1 cellular context compared by ENCODE assay signal in the genomic region with DNA sequence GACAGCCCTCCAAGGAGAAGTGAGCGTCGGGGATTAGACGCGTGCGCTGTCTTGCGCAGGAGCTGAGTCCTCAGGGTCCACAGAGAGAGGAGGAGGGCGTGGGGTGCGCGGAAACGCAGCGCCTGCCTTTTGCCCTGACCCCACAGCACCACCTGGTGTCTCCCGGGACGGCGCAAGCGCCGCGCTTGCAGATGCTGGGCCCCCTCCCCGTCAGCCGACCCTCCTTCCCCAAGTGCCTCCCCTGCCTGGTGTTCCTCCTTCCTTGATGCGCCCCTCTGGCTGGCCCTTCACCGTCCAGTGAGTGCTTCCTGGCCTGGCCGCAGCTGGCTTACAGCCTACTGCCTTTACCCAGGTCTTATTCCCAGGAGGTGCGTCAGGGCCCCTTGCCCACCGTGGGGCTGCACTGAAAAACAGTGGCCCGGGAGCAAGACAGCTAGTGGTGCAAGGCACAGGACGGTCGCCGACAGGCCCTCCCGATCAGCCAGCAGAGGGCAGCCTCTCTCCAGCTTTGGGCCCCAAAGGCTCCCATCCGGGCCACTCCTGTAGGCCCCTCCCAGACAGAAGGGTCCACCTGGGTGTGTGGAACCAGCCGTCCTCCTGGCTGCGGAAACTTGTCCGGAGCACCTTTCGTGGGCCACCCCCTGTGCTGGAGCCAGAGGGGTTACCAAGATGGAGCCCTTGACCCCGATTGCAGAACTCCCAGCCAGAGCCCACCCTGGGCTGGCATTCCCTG.
TF ChIP-seq lines count a peak whose summit lies in the region.

No MANE protein-coding gene starts in this region.

TF ChIP-seq in K562, 482 proteins besides CTCF, POLR2A, EP300 and RAD21 (continued from another document and continues in another):
- TF ChIP-seq RBM34 (IDR thresholded peaks at IDR 0.05; ENCODE audit: borderline replicate concordance, insufficient read depth, low read length): no peak
- no peak for TF ChIP-seq PML (IDR thresholded peaks at IDR 0.05; ENCODE audit: low read length)
- TF ChIP-seq BACH1 (tag; IDR thresholded peaks at IDR 0.05): no peak
- TF ChIP-seq ZNF696 (CRISPR knock-in tag; conservative IDR thresholded peaks at IDR 0.05): no peak
- TF ChIP-seq, protein P1, sequence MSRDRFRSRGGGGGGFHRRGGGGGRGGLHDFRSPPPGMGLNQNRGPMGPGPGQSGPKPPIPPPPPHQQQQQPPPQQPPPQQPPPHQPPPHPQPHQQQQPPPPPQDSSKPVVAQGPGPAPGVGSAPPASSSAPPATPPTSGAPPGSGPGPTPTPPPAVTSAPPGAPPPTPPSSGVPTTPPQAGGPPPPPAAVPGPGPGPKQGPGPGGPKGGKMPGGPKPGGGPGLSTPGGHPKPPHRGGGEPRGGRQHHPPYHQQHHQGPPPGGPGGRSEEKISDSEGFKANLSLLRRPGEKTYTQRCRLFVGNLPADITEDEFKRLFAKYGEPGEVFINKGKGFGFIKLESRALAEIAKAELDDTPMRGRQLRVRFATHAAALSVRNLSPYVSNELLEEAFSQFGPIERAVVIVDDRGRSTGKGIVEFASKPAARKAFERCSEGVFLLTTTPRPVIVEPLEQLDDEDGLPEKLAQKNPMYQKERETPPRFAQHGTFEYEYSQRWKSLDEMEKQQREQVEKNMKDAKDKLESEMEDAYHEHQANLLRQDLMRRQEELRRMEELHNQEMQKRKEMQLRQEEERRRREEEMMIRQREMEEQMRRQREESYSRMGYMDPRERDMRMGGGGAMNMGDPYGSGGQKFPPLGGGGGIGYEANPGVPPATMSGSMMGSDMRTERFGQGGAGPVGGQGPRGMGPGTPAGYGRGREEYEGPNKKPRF (IDR thresholded peaks at IDR 0.05; ENCODE audit: low read depth, low read length): no peak
- TF ChIP-seq RHOXF2B (CRISPR knock-in tag; conservative IDR thresholded peaks at IDR 0.05): no peak
- TF ChIP-seq THRA (IDR thresholded peaks at IDR 0.05): no peak
- TF ChIP-seq ZNF253 (CRISPR knock-in tag; conservative IDR thresholded peaks at IDR 0.05): no peak
- no peak for TF ChIP-seq POU5F1 (IDR thresholded peaks at IDR 0.05; ENCODE audit: borderline replicate concordance, low read depth, low read length, partially characterized antibody)
- TF ChIP-seq, protein P2, sequence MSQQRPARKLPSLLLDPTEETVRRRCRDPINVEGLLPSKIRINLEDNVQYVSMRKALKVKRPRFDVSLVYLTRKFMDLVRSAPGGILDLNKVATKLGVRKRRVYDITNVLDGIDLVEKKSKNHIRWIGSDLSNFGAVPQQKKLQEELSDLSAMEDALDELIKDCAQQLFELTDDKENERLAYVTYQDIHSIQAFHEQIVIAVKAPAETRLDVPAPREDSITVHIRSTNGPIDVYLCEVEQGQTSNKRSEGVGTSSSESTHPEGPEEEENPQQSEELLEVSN (IDR thresholded peaks at IDR 0.05; ENCODE audit: borderline replicate concordance in 1 of 2, extremely low read depth in 1 of 2, insufficient read depth in 1 of 2, insufficient read length in 1 of 2, low read depth in 1 of 2, low read length in 1 of 2, poor library complexity in 1 of 2, severe bottlenecking in 1 of 2): peak in 1 of 2 experiments; percentile 38
- TF ChIP-seq ERF (CRISPR knock-in tag; IDR thresholded peaks at IDR 0.05): no peak
- no peak for TF ChIP-seq STAT5B (CRISPR knock-in tag; IDR thresholded peaks at IDR 0.05)
- no peak for TF ChIP-seq ZNF316 (IDR thresholded peaks at IDR 0.05)
- TF ChIP-seq SRSF3 (IDR thresholded peaks at IDR 0.05; ENCODE audit: insufficient read depth, low read length): no peak
- no peak for TF ChIP-seq ZNF277 (CRISPR knock-in tag; IDR thresholded peaks at IDR 0.05; ENCODE audit: borderline replicate concordance)
- no peak for TF ChIP-seq POLR2AphosphoS2 (IDR thresholded peaks at IDR 0.05; ENCODE audit: low read length)
- no peak for TF ChIP-seq ZKSCAN8 (CRISPR knock-in tag; IDR thresholded peaks at IDR 0.05)
- TF ChIP-seq FOXA3 (CRISPR knock-in tag; conservative IDR thresholded peaks at IDR 0.05 in 1 of 2, IDR thresholded peaks at IDR 0.05 in 1 of 2): peak in 1 of 2 experiments; percentile 27; a peak in 1 of 4 replicates
- TF ChIP-seq U2AF2 (optimal IDR thresholded peaks at IDR 0.05; ENCODE audit: low read depth, low read length): no peak
- no peak for TF ChIP-seq MAFK (IDR thresholded peaks at IDR 0.05; ENCODE audit: low read length)
- TF ChIP-seq, protein P3, sequence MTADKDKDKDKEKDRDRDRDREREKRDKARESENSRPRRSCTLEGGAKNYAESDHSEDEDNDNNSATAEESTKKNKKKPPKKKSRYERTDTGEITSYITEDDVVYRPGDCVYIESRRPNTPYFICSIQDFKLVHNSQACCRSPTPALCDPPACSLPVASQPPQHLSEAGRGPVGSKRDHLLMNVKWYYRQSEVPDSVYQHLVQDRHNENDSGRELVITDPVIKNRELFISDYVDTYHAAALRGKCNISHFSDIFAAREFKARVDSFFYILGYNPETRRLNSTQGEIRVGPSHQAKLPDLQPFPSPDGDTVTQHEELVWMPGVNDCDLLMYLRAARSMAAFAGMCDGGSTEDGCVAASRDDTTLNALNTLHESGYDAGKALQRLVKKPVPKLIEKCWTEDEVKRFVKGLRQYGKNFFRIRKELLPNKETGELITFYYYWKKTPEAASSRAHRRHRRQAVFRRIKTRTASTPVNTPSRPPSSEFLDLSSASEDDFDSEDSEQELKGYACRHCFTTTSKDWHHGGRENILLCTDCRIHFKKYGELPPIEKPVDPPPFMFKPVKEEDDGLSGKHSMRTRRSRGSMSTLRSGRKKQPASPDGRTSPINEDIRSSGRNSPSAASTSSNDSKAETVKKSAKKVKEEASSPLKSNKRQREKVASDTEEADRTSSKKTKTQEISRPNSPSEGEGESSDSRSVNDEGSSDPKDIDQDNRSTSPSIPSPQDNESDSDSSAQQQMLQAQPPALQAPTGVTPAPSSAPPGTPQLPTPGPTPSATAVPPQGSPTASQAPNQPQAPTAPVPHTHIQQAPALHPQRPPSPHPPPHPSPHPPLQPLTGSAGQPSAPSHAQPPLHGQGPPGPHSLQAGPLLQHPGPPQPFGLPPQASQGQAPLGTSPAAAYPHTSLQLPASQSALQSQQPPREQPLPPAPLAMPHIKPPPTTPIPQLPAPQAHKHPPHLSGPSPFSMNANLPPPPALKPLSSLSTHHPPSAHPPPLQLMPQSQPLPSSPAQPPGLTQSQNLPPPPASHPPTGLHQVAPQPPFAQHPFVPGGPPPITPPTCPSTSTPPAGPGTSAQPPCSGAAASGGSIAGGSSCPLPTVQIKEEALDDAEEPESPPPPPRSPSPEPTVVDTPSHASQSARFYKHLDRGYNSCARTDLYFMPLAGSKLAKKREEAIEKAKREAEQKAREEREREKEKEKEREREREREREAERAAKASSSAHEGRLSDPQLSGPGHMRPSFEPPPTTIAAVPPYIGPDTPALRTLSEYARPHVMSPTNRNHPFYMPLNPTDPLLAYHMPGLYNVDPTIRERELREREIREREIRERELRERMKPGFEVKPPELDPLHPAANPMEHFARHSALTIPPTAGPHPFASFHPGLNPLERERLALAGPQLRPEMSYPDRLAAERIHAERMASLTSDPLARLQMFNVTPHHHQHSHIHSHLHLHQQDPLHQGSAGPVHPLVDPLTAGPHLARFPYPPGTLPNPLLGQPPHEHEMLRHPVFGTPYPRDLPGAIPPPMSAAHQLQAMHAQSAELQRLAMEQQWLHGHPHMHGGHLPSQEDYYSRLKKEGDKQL (CRISPR knock-in tag; IDR thresholded peaks at IDR 0.05; ENCODE audit: borderline replicate concordance): no peak
- no peak for TF ChIP-seq FOXA1 (IDR thresholded peaks at IDR 0.05; ENCODE audit: borderline replicate concordance)
- no peak for TF ChIP-seq NFYB (IDR thresholded peaks at IDR 0.05; ENCODE audit: extremely low read depth, insufficient read length)
- no peak for TF ChIP-seq NR2F6 (CRISPR knock-in tag; IDR thresholded peaks at IDR 0.05)
- TF ChIP-seq ZNF384 (IDR thresholded peaks at IDR 0.05; ENCODE audit: low read depth, low read length): no peak
- TF ChIP-seq JUN (IDR thresholded peaks at IDR 0.05; ENCODE audit: borderline replicate concordance, low read depth, low read length): no peak
- TF ChIP-seq JUN (CRISPR knock-in tag; IDR thresholded peaks at IDR 0.05; ENCODE audit: borderline replicate concordance): 0 out of 2 replicates have a peak, but pooled peaks have one; percentile 2
- TF ChIP-seq, protein P4, sequence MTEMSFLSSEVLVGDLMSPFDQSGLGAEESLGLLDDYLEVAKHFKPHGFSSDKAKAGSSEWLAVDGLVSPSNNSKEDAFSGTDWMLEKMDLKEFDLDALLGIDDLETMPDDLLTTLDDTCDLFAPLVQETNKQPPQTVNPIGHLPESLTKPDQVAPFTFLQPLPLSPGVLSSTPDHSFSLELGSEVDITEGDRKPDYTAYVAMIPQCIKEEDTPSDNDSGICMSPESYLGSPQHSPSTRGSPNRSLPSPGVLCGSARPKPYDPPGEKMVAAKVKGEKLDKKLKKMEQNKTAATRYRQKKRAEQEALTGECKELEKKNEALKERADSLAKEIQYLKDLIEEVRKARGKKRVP (CRISPR knock-in tag; IDR thresholded peaks at IDR 0.05): no peak
- no peak for TF ChIP-seq MBD2 (IDR thresholded peaks at IDR 0.05; ENCODE audit: borderline replicate concordance, low read depth)
- TF ChIP-seq NR2C1 (IDR thresholded peaks at IDR 0.05): no peak
- TF ChIP-seq NR2C1 (tag; IDR thresholded peaks at IDR 0.05): no peak
- TF ChIP-seq LEF1 (IDR thresholded peaks at IDR 0.05): no peak
- TF ChIP-seq FOXJ2 (tag; IDR thresholded peaks at IDR 0.05): no peak
- TF ChIP-seq HIVEP1 (CRISPR knock-in tag; IDR thresholded peaks at IDR 0.05): no peak
- TF ChIP-seq ADNP (tag; IDR thresholded peaks at IDR 0.05): no peak
- TF ChIP-seq TAF9B (IDR thresholded peaks at IDR 0.05; ENCODE audit: partially characterized antibody): no peak
- no peak for TF ChIP-seq ASH1L (IDR thresholded peaks at IDR 0.05; ENCODE audit: borderline replicate concordance, low read depth, partially characterized antibody)
- TF ChIP-seq MYNN (IDR thresholded peaks at IDR 0.05): no peak
- TF ChIP-seq MYNN (CRISPR knock-in tag; IDR thresholded peaks at IDR 0.05): no peak
- TF ChIP-seq RBFOX2 (IDR thresholded peaks at IDR 0.05; ENCODE audit: low read depth, low read length): no peak
- TF ChIP-seq, protein P5, sequence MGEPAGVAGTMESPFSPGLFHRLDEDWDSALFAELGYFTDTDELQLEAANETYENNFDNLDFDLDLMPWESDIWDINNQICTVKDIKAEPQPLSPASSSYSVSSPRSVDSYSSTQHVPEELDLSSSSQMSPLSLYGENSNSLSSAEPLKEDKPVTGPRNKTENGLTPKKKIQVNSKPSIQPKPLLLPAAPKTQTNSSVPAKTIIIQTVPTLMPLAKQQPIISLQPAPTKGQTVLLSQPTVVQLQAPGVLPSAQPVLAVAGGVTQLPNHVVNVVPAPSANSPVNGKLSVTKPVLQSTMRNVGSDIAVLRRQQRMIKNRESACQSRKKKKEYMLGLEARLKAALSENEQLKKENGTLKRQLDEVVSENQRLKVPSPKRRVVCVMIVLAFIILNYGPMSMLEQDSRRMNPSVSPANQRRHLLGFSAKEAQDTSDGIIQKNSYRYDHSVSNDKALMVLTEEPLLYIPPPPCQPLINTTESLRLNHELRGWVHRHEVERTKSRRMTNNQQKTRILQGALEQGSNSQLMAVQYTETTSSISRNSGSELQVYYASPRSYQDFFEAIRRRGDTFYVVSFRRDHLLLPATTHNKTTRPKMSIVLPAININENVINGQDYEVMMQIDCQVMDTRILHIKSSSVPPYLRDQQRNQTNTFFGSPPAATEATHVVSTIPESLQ (CRISPR knock-in tag; IDR thresholded peaks at IDR 0.05): no peak
- no peak for TF ChIP-seq ZNF133 (CRISPR knock-in tag; IDR thresholded peaks at IDR 0.05)
- no peak for TF ChIP-seq SP2 (IDR thresholded peaks at IDR 0.05; ENCODE audit: extremely low read depth, low read depth, low read length, poor library complexity, severe bottlenecking)
- no peak for TF ChIP-seq KAT2B (IDR thresholded peaks at IDR 0.05; ENCODE audit: low read depth, low read length)
- no peak for TF ChIP-seq POLR2B (IDR thresholded peaks at IDR 0.05; ENCODE audit: low read depth, partially characterized antibody)
- TF ChIP-seq CCNT2 (IDR thresholded peaks at IDR 0.05; ENCODE audit: borderline replicate concordance, extremely low read depth, insufficient read length, low read depth, low read length): no peak
- TF ChIP-seq RUNX1 (IDR thresholded peaks at IDR 0.05; ENCODE audit: low read depth): no peak
- no peak for TF ChIP-seq SMAD3 (CRISPR knock-in tag; conservative IDR thresholded peaks at IDR 0.05)
- no peak for TF ChIP-seq ZNF212 (CRISPR knock-in tag; IDR thresholded peaks at IDR 0.05)
- TF ChIP-seq ZNF780A (CRISPR knock-in tag; IDR thresholded peaks at IDR 0.05): no peak
- TF ChIP-seq HDAC6 (IDR thresholded peaks at IDR 0.05; ENCODE audit: low read depth, low read length): no peak
- TF ChIP-seq CLOCK (CRISPR knock-in tag; IDR thresholded peaks at IDR 0.05; ENCODE audit: borderline replicate concordance): no peak
